In genomic region chr7:5595545-5596045, GRCh38 we compare ENCODE assay signal across 8 cellular contexts.
DNase-seq lines count a peak whose midpoint lies in the region; ATAC-seq and TF ChIP-seq lines count a peak whose summit lies in the region.

No MANE protein-coding gene starts in this region.

- no peak for ATAC-seq in GM18505 (IDR thresholded peaks at IDR 0.05; ENCODE audit: unreplicated experiment)
- ATAC-seq in HG02759 (IDR thresholded peaks at IDR 0.05; ENCODE audit: unreplicated experiment): no peak

- DNase-seq in activated effector memory CD4-positive, alpha-beta T cell treated with anti-CD3 and anti-CD28 coated beads, Interleukin-2, amount 50 U/mL, for 16 hours: peak; percentile 67
- DNase-seq in activated effector memory CD4-positive, alpha-beta T cell treated with Interleukin-2 at 50 U/mL for 16 hours: no peak
- DNase-seq in T1000 (lab: John Stamatoyannopoulos, UW): peak; percentile 69
- peak; percentile 39 for DNase-seq in fibroblast of gingiva (ENCODE audit: low read depth)
- DNase-seq in pons (ENCODE audit: low spot score): peak; percentile 17
- DNase-seq in stimulated activated CD4-positive, alpha-beta T cell treated with anti-CD3 and anti-CD28 coated beads, Interleukin-2, amount 100 ng/mL, for 48 hours: no peak

- TF ChIP-seq POLR2A in GM18505 (IDR thresholded peaks at IDR 0.05; ENCODE audit: borderline replicate concordance, extremely low read depth, insufficient read depth, insufficient read length): no peak

Comparison
In these comparisons a context has a peak if more than half of its experiments do, and no peak if none do; other contexts are left out.
1. DNase-seq: peak in activated effector memory CD4-positive, alpha-beta T cell treated with anti-CD3 and anti-CD28 coated beads, Interleukin-2, amount 50 U/mL, for 16 hours (single experiment), T1000 (single experiment), fibroblast of gingiva (single experiment) and pons (single experiment); none in activated effector memory CD4-positive, alpha-beta T cell treated with Interleukin-2 at 50 U/mL for 16 hours (single experiment) and stimulated activated CD4-positive, alpha-beta T cell treated with anti-CD3 and anti-CD28 coated beads, Interleukin-2, amount 100 ng/mL, for 48 hours (0 of 2).